30 cellular contexts compared by ENCODE assay signal in the genomic region with DNA sequence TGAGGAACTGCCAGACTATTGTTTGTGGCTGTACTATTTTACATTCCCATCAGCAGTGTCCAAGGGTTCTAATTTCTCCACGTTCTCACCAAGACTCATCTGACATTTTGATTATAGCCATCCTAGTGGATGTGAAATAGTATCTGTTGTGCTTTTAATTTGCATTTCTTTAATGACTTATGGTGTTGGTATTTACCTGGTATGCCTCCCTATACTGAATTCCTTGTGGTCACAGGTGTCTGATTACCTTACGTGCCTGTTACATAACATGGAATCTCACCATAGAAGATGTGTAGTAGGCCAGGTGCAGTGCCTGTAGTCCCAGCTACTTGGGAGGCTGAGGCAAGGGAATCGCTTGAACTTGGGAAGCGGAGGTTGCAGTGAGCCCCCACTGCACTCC. TPM values are rescaled to one million over a fixed set of nuclear protein-coding genes. Genes with fewer than 3 reads are reported as not detected.
"Had no signal": no experiment of that assay in that cellular context is flagged by ENCODE, and none has a peak within 500 bp of the region (broad histone marks: within the 10 kb centered on the region; RNA-seq: fewer than 3 reads in every experiment).

No MANE protein-coding gene starts in this region.

- H3K4me1 Mint-ChIP-seq: activated CD4-positive, alpha-beta T cell treated with anti-CD3 and anti-CD28 coated beads, Interleukin-2, amount 10 ng/mL, durations not matched to agents 7 days and 5 days; activated naive CD4-positive, alpha-beta T cell treated with anti-CD3 and anti-CD28 coated beads, Interleukin-2, amount 50 U/mL, for 24 hours; activated naive CD8-positive, alpha-beta T cell treated with anti-CD3 and anti-CD28 coated beads, Interleukin-2, amount 50 U/mL, for 24 hours; stimulated activated naive CD8-positive, alpha-beta T cell treated with anti-CD3 and anti-CD28 coated beads, Interleukin-15, amount 100 ng/mL, for 72 hours had no signal

- H3K27ac ChIP-seq: esophagus muscularis mucosa, heart right ventricle, left lung, lower lobe of right lung, right atrium auricular region, tibial artery, upper lobe of right lung, WERI-Rb-1 had no signal

- H3K4me1 ChIP-seq: esophagus muscularis mucosa, heart right ventricle, left lung, lower lobe of right lung, right atrium auricular region, tibial artery, upper lobe of right lung had no signal

- H3K9me3 Mint-ChIP-seq: activated CD4-positive, alpha-beta T cell treated with anti-CD3 and anti-CD28 coated beads, Interleukin-2, amount 10 ng/mL, durations not matched to agents 7 days and 5 days; activated CD8-positive, alpha-beta T cell treated with anti-CD3 and anti-CD28 coated beads for 36 hours; activated naive CD4-positive, alpha-beta T cell treated with anti-CD3 and anti-CD28 coated beads, Interleukin-2, amount 50 U/mL, for 24 hours; activated naive CD8-positive, alpha-beta T cell treated with anti-CD3 and anti-CD28 coated beads, Interleukin-2, amount 50 U/mL, for 24 hours; activated T-helper 2 cell treated with anti-CD3 and anti-CD28 coated beads, Interferon-gamma antibody, Interleukin-2, Interleukin-4, amounts not matched to agents 10 μg/mL and 5 μg/mL and 100 μg/mL, durations not matched to agents 14 hours and 24 hours and 36 hours; natural killer cell treated with Interleukin-12 subunit alpha and Interleukin-12 subunit beta and Interleukin-15 and Interleukin-18, amount 100 ng/mL, for 72 hours; stimulated activated memory B cell treated with anti-CD40 and anti-IgM and Interleukin-4, amounts not matched to agents 10 μg/mL and 1 μg/mL and 100 μg/mL, for 72 hours; stimulated activated naive CD8-positive, alpha-beta T cell treated with anti-CD3 and anti-CD28 coated beads, Interleukin-15, amount 100 ng/mL, for 72 hours had no signal

- H3K4me3 Mint-ChIP-seq: activated CD4-positive, alpha-beta T cell treated with anti-CD3 and anti-CD28 coated beads, Interleukin-2, amount 10 ng/mL, durations not matched to agents 7 days and 5 days; activated CD8-positive, alpha-beta T cell treated with anti-CD3 and anti-CD28 coated beads for 36 hours; activated naive CD4-positive, alpha-beta T cell treated with anti-CD3 and anti-CD28 coated beads, Interleukin-2, amount 50 U/mL, for 24 hours; activated naive CD8-positive, alpha-beta T cell treated with anti-CD3 and anti-CD28 coated beads, Interleukin-2, amount 50 U/mL, for 24 hours; natural killer cell treated with Interleukin-12 subunit alpha and Interleukin-12 subunit beta and Interleukin-15 and Interleukin-18, amount 100 ng/mL, for 72 hours; stimulated activated memory B cell treated with anti-CD40 and anti-IgM and Interleukin-4, amounts not matched to agents 10 μg/mL and 1 μg/mL and 100 μg/mL, for 72 hours; stimulated activated naive CD8-positive, alpha-beta T cell treated with anti-CD3 and anti-CD28 coated beads, Interleukin-15, amount 100 ng/mL, for 72 hours had no signal

- ATAC-seq: activated CD8-positive, alpha-beta T cell treated with anti-CD3 and anti-CD28 coated beads for 36 hours; activated naive CD8-positive, alpha-beta T cell treated with anti-CD3 and anti-CD28 coated beads, Interleukin-2, amount 50 U/mL, for 24 hours; heart right ventricle; left lung; lower lobe of right lung; mucosa of descending colon; natural killer cell treated with Interleukin-12 subunit alpha and Interleukin-12 subunit beta and Interleukin-15 and Interleukin-18, amount 100 ng/mL, for 72 hours; stimulated activated memory B cell treated with anti-CD40 and anti-IgM and Interleukin-4, amounts not matched to agents 10 μg/mL and 1 μg/mL and 100 μg/mL, for 72 hours; stimulated activated naive CD8-positive, alpha-beta T cell treated with anti-CD3 and anti-CD28 coated beads, Interleukin-15, amount 100 ng/mL, for 72 hours; upper lobe of right lung had no signal

- DNase-seq: activated CD4-positive, alpha-beta T cell treated with anti-CD3 and anti-CD28 coated beads, Interleukin-2, amount 10 ng/mL, durations not matched to agents 7 days and 5 days; activated CD4-positive, CD25-positive, alpha-beta regulatory T cell treated with anti-CD3 and anti-CD28 coated beads, Interleukin-2, amount 50 U/mL, for 72 hours; activated CD8-positive, alpha-beta T cell treated with anti-CD3 and anti-CD28 coated beads for 36 hours; activated naive CD8-positive, alpha-beta T cell treated with anti-CD3 and anti-CD28 coated beads, Interleukin-2, amount 50 U/mL, for 24 hours; activated T-cell treated with anti-CD3 and anti-CD28 coated beads, Interleukin-2, amount 50 U/mL, for 48 hours; amygdala; central memory CD4-positive, alpha-beta T cell; foreskin melanocyte; heart right ventricle; kidney glomerular epithelial cell; left lung; lower lobe of right lung; mucosa of descending colon; stimulated activated CD4-positive, alpha-beta T cell treated with anti-CD3 and anti-CD28 coated beads, Interleukin-1b, Interleukin-23, amount 100 ng/mL, for 48 hours; stimulated activated CD4-positive, alpha-beta T cell treated with anti-CD3 and anti-CD28 coated beads, Interleukin-4, amount 100 ng/mL, for 4 hours; stimulated activated CD8-positive, alpha-beta memory T cell treated with anti-CD3 and anti-CD28 coated beads, Interleukin-4, amount 100 ng/mL, for 48 hours; stimulated activated naive CD8-positive, alpha-beta T cell treated with anti-CD3 and anti-CD28 coated beads, Interleukin-15, amount 100 ng/mL, for 72 hours; substantia nigra; T1000; tibial artery; upper lobe of right lung; WERI-Rb-1 had no signal

- H3K27ac Mint-ChIP-seq: activated CD4-positive, alpha-beta T cell treated with anti-CD3 and anti-CD28 coated beads, Interleukin-2, amount 10 ng/mL, durations not matched to agents 7 days and 5 days; activated CD8-positive, alpha-beta T cell treated with anti-CD3 and anti-CD28 coated beads for 36 hours; activated naive CD4-positive, alpha-beta T cell treated with anti-CD3 and anti-CD28 coated beads, Interleukin-2, amount 50 U/mL, for 24 hours; activated naive CD8-positive, alpha-beta T cell treated with anti-CD3 and anti-CD28 coated beads, Interleukin-2, amount 50 U/mL, for 24 hours; activated T-helper 2 cell treated with anti-CD3 and anti-CD28 coated beads, Interferon-gamma antibody, Interleukin-2, Interleukin-4, amounts not matched to agents 10 μg/mL and 5 μg/mL and 100 μg/mL, durations not matched to agents 14 hours and 24 hours and 36 hours; natural killer cell treated with Interleukin-12 subunit alpha and Interleukin-12 subunit beta and Interleukin-15 and Interleukin-18, amount 100 ng/mL, for 72 hours; stimulated activated memory B cell treated with anti-CD40 and anti-IgM and Interleukin-4, amounts not matched to agents 10 μg/mL and 1 μg/mL and 100 μg/mL, for 72 hours; stimulated activated naive CD8-positive, alpha-beta T cell treated with anti-CD3 and anti-CD28 coated beads, Interleukin-15, amount 100 ng/mL, for 72 hours had no signal

- H3K4me3 ChIP-seq: esophagus muscularis mucosa, heart right ventricle, left lung, lower lobe of right lung, mucosa of descending colon, right atrium auricular region, smooth muscle cell, tibial artery, upper lobe of right lung had no signal

- H3K36me3 Mint-ChIP-seq: activated naive CD4-positive, alpha-beta T cell treated with anti-CD3 and anti-CD28 coated beads, Interleukin-2, amount 50 U/mL, for 24 hours; natural killer cell treated with Interleukin-12 subunit alpha and Interleukin-12 subunit beta and Interleukin-15 and Interleukin-18, amount 100 ng/mL, for 72 hours; stimulated activated memory B cell treated with anti-CD40 and anti-IgM and Interleukin-4, amounts not matched to agents 10 μg/mL and 1 μg/mL and 100 μg/mL, for 72 hours had no signal

- H3K9me3 ChIP-seq: esophagus muscularis mucosa, heart right ventricle, left lung, lower lobe of right lung, mucosa of descending colon, right atrium auricular region, tibial artery, upper lobe of right lung had no signal

- H3K4me2 ChIP-seq: smooth muscle cell had no signal

- H3K36me3 ChIP-seq: esophagus muscularis mucosa, heart right ventricle, left lung, lower lobe of right lung, right atrium auricular region, tibial artery, upper lobe of right lung, WERI-Rb-1 had no signal

- H3K27me3 ChIP-seq: left lung, right atrium auricular region, upper lobe of right lung had no signal

- H3K27me3 Mint-ChIP-seq: activated CD4-positive, alpha-beta T cell treated with anti-CD3 and anti-CD28 coated beads, Interleukin-2, amount 10 ng/mL, durations not matched to agents 7 days and 5 days; activated naive CD8-positive, alpha-beta T cell treated with anti-CD3 and anti-CD28 coated beads, Interleukin-2, amount 50 U/mL, for 24 hours; stimulated activated naive CD8-positive, alpha-beta T cell treated with anti-CD3 and anti-CD28 coated beads, Interleukin-15, amount 100 ng/mL, for 72 hours had no signal

RNA-seq across cellular contexts. Expression of a gene that starts 13.5 kb away (rescaled TPM):
- total RNA-seq: esophagus muscularis mucosa, lower lobe of right lung, myocyte, right atrium auricular region, smooth muscle cell, upper lobe of right lung had no signal
